9 cellular contexts compared by ENCODE assay signal in the genomic region with DNA sequence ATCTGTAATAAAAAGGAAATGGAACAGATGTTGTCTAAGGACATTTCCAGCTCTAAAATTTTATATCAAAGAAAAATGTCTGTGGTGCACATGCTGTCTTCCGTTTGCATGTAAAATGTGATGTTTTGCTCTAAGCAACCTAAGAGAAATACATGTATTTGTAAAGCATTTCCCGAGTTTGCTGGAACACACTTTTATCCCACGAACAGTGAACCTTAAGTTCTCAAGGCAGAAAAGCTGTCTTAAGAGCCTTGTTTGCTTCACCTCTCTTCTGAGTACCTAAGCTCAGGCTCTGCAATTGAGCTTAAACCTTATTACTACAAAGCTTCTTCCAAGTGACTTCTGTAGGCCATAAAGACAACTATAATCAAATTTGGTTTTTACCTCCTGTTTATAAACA. TPM values are rescaled to one million over a fixed set of nuclear protein-coding genes. Genes with fewer than 3 reads are reported as not detected.
DNase-seq lines count a peak whose midpoint lies in the region; ATAC-seq, FAIRE-seq and TF ChIP-seq lines count a peak whose summit lies in the region.
"Had no signal": no experiment of that assay in that cellular context is flagged by ENCODE, and none has a peak within 500 bp of the region (broad histone marks: within the 10 kb centered on the region; RNA-seq: fewer than 3 reads in every experiment).

No MANE protein-coding gene starts in this region.

- H3K27me3 ChIP-seq in left lung = no peaks in the 10 kb centered on the region

- peak overlapping the region in 1 of 2 donors; percentile 46 for H3K4me3 ChIP-seq in left lung

- H3K36me3 ChIP-seq in left lung = no peaks in the 10 kb centered on the region

- peak overlapping the region; percentile 96 for H3K27ac Mint-ChIP-seq in activated CD4-positive, alpha-beta T cell treated with anti-CD3 and anti-CD28 coated beads, Interleukin-2, amount 10 ng/mL, durations not matched to agents 24 days and 14 days
- H3K27ac Mint-ChIP-seq in activated B cell treated with CpG ODN at 0.5 μM for 24 hours = peak overlapping the region; percentile 99
- peak overlapping the region; percentile 99 to 100 for H3K27ac Mint-ChIP-seq in stimulated activated naive CD8-positive, alpha-beta T cell treated with anti-CD3 and anti-CD28 coated beads, Interleukin-15, amount 100 ng/mL, for 72 hours
- no peak overlapping the region for H3K27ac Mint-ChIP-seq in HFFc6

- intact Hi-C loops in activated CD4-positive, alpha-beta T cell treated with anti-CD3 and anti-CD28 coated beads, Interleukin-2, amount 10 ng/mL, durations not matched to agents 24 days and 14 days (cut with micrococcal nuclease) = loop anchor here (1.0 to 10.0 kb wide), 7 partner anchors 13 to 939 kb away; partner anchors contain the start of genes DPP4, RBMS1 and TANK
- intact Hi-C loops in activated B cell treated with CpG ODN at 0.5 μM for 24 hours (cut with micrococcal nuclease) (loop anchor here (1.0 to 10.0 kb wide), 7 partner anchors 12 to 1231 kb away; partner anchors contain the start of gene LY75), left lung (cut with DNase I) (no loop called here)

- TF ChIP-seq CTCF in activated B cell treated with CpG ODN at 0.5 μM for 24 hours (IDR thresholded peaks at IDR 0.05) (no peak), left lung (IDR thresholded peaks at IDR 0.05) (no peak), HFFc6 (IDR thresholded peaks at IDR 0.05) (no peak)

- H3K36me3 Mint-ChIP-seq in activated CD4-positive, alpha-beta T cell treated with anti-CD3 and anti-CD28 coated beads, Interleukin-2, amount 10 ng/mL, durations not matched to agents 24 days and 14 days (ENCODE audit: low read depth) = peaks cover 13% of the 10 kb centered on the region
- peaks cover 24% of the 10 kb centered on the region for H3K36me3 Mint-ChIP-seq in activated B cell treated with CpG ODN at 0.5 μM for 24 hours (ENCODE audit: low read depth)
- no peaks in the 10 kb centered on the region for H3K36me3 Mint-ChIP-seq in HFFc6 (ENCODE audit: low read depth)

- peaks cover 34% of the 10 kb centered on the region for H3K4me1 Mint-ChIP-seq in activated CD4-positive, alpha-beta T cell treated with anti-CD3 and anti-CD28 coated beads, Interleukin-2, amount 10 ng/mL, durations not matched to agents 24 days and 14 days
- H3K4me1 Mint-ChIP-seq in activated B cell treated with CpG ODN at 0.5 μM for 24 hours (peaks cover 44% of the 10 kb centered on the region), HFFc6 (ENCODE audit: low read depth) (peaks cover 34% of the 10 kb centered on the region)
- peaks cover 42% of the 10 kb centered on the region for H3K4me1 Mint-ChIP-seq in stimulated activated naive CD8-positive, alpha-beta T cell treated with anti-CD3 and anti-CD28 coated beads, Interleukin-15, amount 100 ng/mL, for 72 hours

- no peak for ATAC-seq in activated B cell treated with CpG ODN at 0.5 μM for 24 hours (ENCODE audit: low read depth)
- ATAC-seq in left lung = peak; percentile 73
- no peak for ATAC-seq in stimulated activated naive CD8-positive, alpha-beta T cell treated with anti-CD3 and anti-CD28 coated beads, Interleukin-15, amount 100 ng/mL, for 72 hours
- ATAC-seq in GM21423 (IDR thresholded peaks at IDR 0.05; ENCODE audit: unreplicated experiment) = no peak

- POLR2A ChIA-PET in activated B cell treated with CpG ODN at 0.5 μM for 24 hours (lab: Charles Lee) = interaction anchor here (0.7 to 2.5 kb wide), 14 partner anchors 9 to 172 kb away, joined by 3 to 23 read pairs (median 4); partner anchors contain the start of genes PSMD14 and TANK

- no peak for FAIRE-seq in HTR-8/SVneo (lab: Jason Lieb, UNC)

- no peaks in the 10 kb centered on the region for H3K9me3 ChIP-seq in left lung

- H3K4me3 Mint-ChIP-seq in activated CD4-positive, alpha-beta T cell treated with anti-CD3 and anti-CD28 coated beads, Interleukin-2, amount 10 ng/mL, durations not matched to agents 24 days and 14 days = peak overlapping the region; percentile 89
- H3K4me3 Mint-ChIP-seq in activated B cell treated with CpG ODN at 0.5 μM for 24 hours = peak overlapping the region; percentile 96
- H3K4me3 Mint-ChIP-seq in stimulated activated naive CD8-positive, alpha-beta T cell treated with anti-CD3 and anti-CD28 coated beads, Interleukin-15, amount 100 ng/mL, for 72 hours = peak overlapping the region; percentile 86 to 99
- no peak overlapping the region for H3K4me3 Mint-ChIP-seq in HFFc6

- H3K27ac ChIP-seq in left lung = peak overlapping the region; percentile 72 to 88

- peaks cover 25 to 69% of the 10 kb centered on the region in 2 donors for H3K4me1 ChIP-seq in left lung

- H3K9me3 Mint-ChIP-seq in activated CD4-positive, alpha-beta T cell treated with anti-CD3 and anti-CD28 coated beads, Interleukin-2, amount 10 ng/mL, durations not matched to agents 24 days and 14 days = peaks cover 8% of the 10 kb centered on the region
- H3K9me3 Mint-ChIP-seq in activated B cell treated with CpG ODN at 0.5 μM for 24 hours (peaks cover 3% of the 10 kb centered on the region), HFFc6 (no peaks in the 10 kb centered on the region)
- H3K9me3 Mint-ChIP-seq in stimulated activated naive CD8-positive, alpha-beta T cell treated with anti-CD3 and anti-CD28 coated beads, Interleukin-15, amount 100 ng/mL, for 72 hours = peaks cover 5 to 7% of the 10 kb centered on the region in 2 donors

- no peaks in the 10 kb centered on the region for H3K27me3 Mint-ChIP-seq in activated CD4-positive, alpha-beta T cell treated with anti-CD3 and anti-CD28 coated beads, Interleukin-2, amount 10 ng/mL, durations not matched to agents 24 days and 14 days
- H3K27me3 Mint-ChIP-seq in activated B cell treated with CpG ODN at 0.5 μM for 24 hours (no peaks in the 10 kb centered on the region), HFFc6 (ENCODE audit: insufficient read depth) (no peaks in the 10 kb centered on the region; the same call in 1 of the 2 replicates)
- no peaks in the 10 kb centered on the region for H3K27me3 Mint-ChIP-seq in stimulated activated naive CD8-positive, alpha-beta T cell treated with anti-CD3 and anti-CD28 coated beads, Interleukin-15, amount 100 ng/mL, for 72 hours

- peak; percentile 64 for DNase-seq in activated CD4-positive, alpha-beta T cell treated with anti-CD3 and anti-CD28 coated beads, Interleukin-2, amount 10 ng/mL, durations not matched to agents 24 days and 14 days
- no peak for DNase-seq in activated CD4-positive, alpha-beta T cell treated with anti-CD3 and anti-CD28 coated beads, Interleukin-2, amount 50 U/mL, for 1 hour
- DNase-seq in activated B cell treated with CpG ODN at 0.5 μM for 24 hours (no peak), left lung (no peak), HTR-8/SVneo (ENCODE audit: insufficient read length, low spot score) (no peak), HFFc6 (no peak)
- DNase-seq in stimulated activated naive CD8-positive, alpha-beta T cell treated with anti-CD3 and anti-CD28 coated beads, Interleukin-15, amount 100 ng/mL, for 72 hours = no peak
- DNase-seq: NCI-H1092 had no signal

- CTCF ChIA-PET in activated B cell treated with CpG ODN at 0.5 μM for 24 hours (lab: Charles Lee) = interaction anchor here (0.7 to 1.8 kb wide), 4 partner anchors 17 to 72 kb away, joined by 3 to 10 read pairs (median 4); no protein-coding TSS in a partner anchor

RNA-seq across cellular contexts. Expression of gene TANK, which starts 24.0 kb away (rescaled TPM):
- total RNA-seq in activated CD4-positive, alpha-beta T cell treated with anti-CD3 and anti-CD28 coated beads, Interleukin-2, amount 10 ng/mL, durations not matched to agents 24 days and 14 days = 91.2 and 97.2 TPM in 2 replicates
- total RNA-seq in activated B cell treated with CpG ODN at 0.5 μM for 24 hours (130 and 150 TPM in 2 replicates), left lung (10 to 100 TPM; 53.7 to 75.7 TPM)
- total RNA-seq in HFFc6 (2021; fragmentation: NEBNext Ultra II Directional; extraction: Animal tissue kit (Norgen Biotek cat#: 25700)) = 10 to 100 TPM; 28.9 to 38.9 (median 36.5) TPM

Comparison
In these comparisons a context has a peak if more than half of its experiments do, and no peak if none do; other contexts are left out.
1. intact Hi-C loops: an anchor here in activated CD4-positive, alpha-beta T cell treated with anti-CD3 and anti-CD28 coated beads, Interleukin-2, amount 10 ng/mL, durations not matched to agents 24 days and 14 days (1.0 to 10.0 kb wide) and activated B cell treated with CpG ODN at 0.5 μM for 24 hours (1.0 to 10.0 kb wide); none called in left lung.